29 cellular contexts compared by ENCODE assay signal in the genomic region with DNA sequence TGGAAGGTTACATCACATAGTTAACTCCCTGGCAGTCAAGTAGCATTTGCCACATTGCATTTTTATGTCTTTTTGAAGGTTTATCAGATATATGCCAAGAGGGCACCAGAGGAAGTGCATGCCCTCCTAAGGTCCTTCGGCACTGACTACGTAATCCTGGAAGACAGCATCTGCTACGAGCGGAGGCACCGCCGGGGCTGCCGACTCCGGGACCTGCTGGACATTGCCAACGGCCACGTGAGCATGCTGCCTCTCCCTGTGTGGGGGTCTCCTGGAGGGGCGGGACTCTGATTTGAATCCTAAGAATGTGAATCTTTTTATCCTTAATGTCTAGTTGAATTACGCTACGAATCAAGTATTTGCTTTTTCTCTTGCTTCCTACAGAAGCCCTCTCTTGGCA.
"Had no signal": no experiment of that assay in that cellular context is flagged by ENCODE, and none has a peak within 500 bp of the region (broad histone marks: within the 10 kb centered on the region; RNA-seq: fewer than 3 reads in every experiment).

No MANE protein-coding gene starts in this region.

- H3K27me3 Mint-ChIP-seq: naive thymus-derived CD4-positive, alpha-beta T cell; progenitor cell of endocrine pancreas; stimulated activated naive B cell treated with anti-CD40 and anti-IgM and Interleukin-4, amounts not matched to agents 10 μg/mL and 1 μg/mL and 100 μg/mL, for 72 hours; stimulated activated naive CD8-positive, alpha-beta T cell treated with anti-CD3 and anti-CD28 coated beads, Interleukin-15, Interleukin-2, amounts not matched to agents 100 ng/mL and 50 ng/mL, for 24 hours had no signal

- H3K27ac Mint-ChIP-seq: naive thymus-derived CD4-positive, alpha-beta T cell; natural killer cell; nephron; neural progenitor cell; progenitor cell of endocrine pancreas; stimulated activated effector memory CD8-positive, alpha-beta T cell treated with anti-CD3 and anti-CD28 coated beads, Interleukin-12 subunit alpha, Interleukin-12 subunit beta, amount 100 ng/mL, for 72 hours; stimulated activated naive B cell treated with anti-CD40 and anti-IgM and Interleukin-4, amounts not matched to agents 10 μg/mL and 1 μg/mL and 100 μg/mL, for 72 hours; stimulated activated naive CD8-positive, alpha-beta T cell treated with anti-CD3 and anti-CD28 coated beads, Interleukin-15, Interleukin-2, amounts not matched to agents 100 ng/mL and 50 ng/mL, for 24 hours had no signal

- H2AFZ ChIP-seq: neural progenitor cell had no signal

- H3K4me2 ChIP-seq: neural progenitor cell had no signal

- H3K4me3 ChIP-seq: neural progenitor cell, pancreas, psoas muscle, right lobe of liver, sigmoid colon, stomach, thoracic aorta, thyroid gland, tibial nerve, upper lobe of left lung, uterus had no signal

- H3K36me3 ChIP-seq: uterus had no signal

- H3K27me3 ChIP-seq: neural progenitor cell, neutrophil, pancreas, right lobe of liver, sigmoid colon, stomach, thyroid gland, tibial nerve, upper lobe of left lung, uterus had no signal

- H3K27ac ChIP-seq: neural progenitor cell, neutrophil, pancreas, psoas muscle, right lobe of liver, sigmoid colon, stomach, thoracic aorta, thyroid gland, tibial nerve, upper lobe of left lung, uterus had no signal

- H3K4me1 Mint-ChIP-seq: naive thymus-derived CD4-positive, alpha-beta T cell; natural killer cell; nephron; neural progenitor cell; stimulated activated effector memory CD8-positive, alpha-beta T cell treated with anti-CD3 and anti-CD28 coated beads, Interleukin-12 subunit alpha, Interleukin-12 subunit beta, amount 100 ng/mL, for 72 hours; stimulated activated naive B cell treated with anti-CD40 and anti-IgM and Interleukin-4, amounts not matched to agents 10 μg/mL and 1 μg/mL and 100 μg/mL, for 72 hours had no signal

- H3K9ac ChIP-seq: neural progenitor cell had no signal

- H3K4me1 ChIP-seq: neural progenitor cell, pancreas, psoas muscle, right lobe of liver, sigmoid colon, stomach, thyroid gland, tibial nerve, upper lobe of left lung, uterus had no signal

- H3K9me3 Mint-ChIP-seq: natural killer cell; nephron; neural progenitor cell; stimulated activated effector memory CD8-positive, alpha-beta T cell treated with anti-CD3 and anti-CD28 coated beads, Interleukin-12 subunit alpha, Interleukin-12 subunit beta, amount 100 ng/mL, for 72 hours; stimulated activated naive CD8-positive, alpha-beta T cell treated with anti-CD3 and anti-CD28 coated beads, Interleukin-15, Interleukin-2, amounts not matched to agents 100 ng/mL and 50 ng/mL, for 24 hours had no signal

- H3K4me3 Mint-ChIP-seq: naive thymus-derived CD4-positive, alpha-beta T cell; natural killer cell; nephron; neural progenitor cell; stimulated activated effector memory CD8-positive, alpha-beta T cell treated with anti-CD3 and anti-CD28 coated beads, Interleukin-12 subunit alpha, Interleukin-12 subunit beta, amount 100 ng/mL, for 72 hours; stimulated activated naive B cell treated with anti-CD40 and anti-IgM and Interleukin-4, amounts not matched to agents 10 μg/mL and 1 μg/mL and 100 μg/mL, for 72 hours; stimulated activated naive CD8-positive, alpha-beta T cell treated with anti-CD3 and anti-CD28 coated beads, Interleukin-15, Interleukin-2, amounts not matched to agents 100 ng/mL and 50 ng/mL, for 24 hours had no signal

- H3K9me3 ChIP-seq: neutrophil, pancreas, psoas muscle, right lobe of liver, sigmoid colon, stomach, thoracic aorta, thyroid gland, tibial nerve, upper lobe of left lung, uterus had no signal

- DNase-seq: naive thymus-derived CD4-positive, alpha-beta T cell; natural killer cell; nucleus accumbens; pancreas; posterior cingulate gyrus; psoas muscle; right cardiac atrium; right lobe of liver; sigmoid colon; small intestine; stimulated activated CD4-positive, alpha-beta T cell treated with anti-CD3 and anti-CD28 coated beads, Interleukin-15, amount 100 ng/mL, for 24 hours; stimulated activated CD4-positive, alpha-beta T cell treated with anti-CD3 and anti-CD28 coated beads, Interleukin-2, amount 100 ng/mL, for 24 hours; stimulated activated CD4-positive, alpha-beta T cell treated with anti-CD3 and anti-CD28 coated beads, Interleukin-2, amount 100 ng/mL, for 48 hours; stimulated activated CD4-positive, alpha-beta T cell treated with anti-CD3 and anti-CD28 coated beads, Interleukin-4, amount 100 ng/mL, for 24 hours; stimulated activated naive B cell treated with anti-CD40 and anti-IgM and Interleukin-4, amounts not matched to agents 10 μg/mL and 1 μg/mL and 100 μg/mL, for 72 hours; stimulated activated naive CD4-positive, alpha-beta T cell treated with Interleukin-2 at 50 U/mL for 16 hours; stomach; trophoblast cell; uterus had no signal
